Comparison of ENCODE assay signal across 8 cellular contexts in the genomic region with DNA sequence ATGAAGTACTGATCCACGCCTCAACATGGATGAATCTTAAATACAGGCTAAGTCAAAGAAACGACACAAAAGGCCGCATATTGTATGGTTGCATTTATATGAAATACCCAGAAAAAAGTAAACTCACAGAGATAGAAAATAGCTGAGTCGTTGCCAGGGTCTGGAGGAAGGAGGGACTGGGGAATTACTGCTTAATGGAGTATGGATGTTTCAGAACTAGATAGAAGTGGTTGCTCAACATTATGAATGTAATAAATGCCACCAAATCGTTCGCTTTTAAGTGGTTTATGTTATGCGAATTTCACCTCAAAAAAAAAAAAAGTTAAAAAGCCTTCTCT. TPM values are rescaled to one million over a fixed set of nuclear protein-coding genes. Genes with fewer than 3 reads are reported as not detected.
DNase-seq lines count a peak whose midpoint lies in the region; ATAC-seq and TF ChIP-seq lines count a peak whose summit lies in the region.

No MANE protein-coding gene starts in this region.

- H3F3A ChIP-seq in MM.1S (ENCODE audit: insufficient read depth, low read length) (peaks cover 6% of the 10 kb centered on the region; the same call in 1 of the 2 replicates), neural progenitor cell (ENCODE audit: low read depth) (peaks cover 35% of the 10 kb centered on the region)

- peak overlapping the region in 2 of 7 donors; percentile 55 to 84 for H3K27ac Mint-ChIP-seq in CD14-positive monocyte
- H3K27ac Mint-ChIP-seq in neural progenitor cell = peak overlapping the region; percentile 100

- ATAC-seq in HG02884 (IDR thresholded peaks at IDR 0.05; ENCODE audit: unreplicated experiment) (no peak), HG02870 (IDR thresholded peaks at IDR 0.05; ENCODE audit: unreplicated experiment) (no peak), HG03039 (IDR thresholded peaks at IDR 0.05; ENCODE audit: unreplicated experiment) (no peak)

- H3K36me3 ChIP-seq in MM.1S (replicated peaks; ENCODE audit: insufficient read depth, low read length) (no peaks in the 10 kb centered on the region), duodenal mucosa (ENCODE audit: control insufficient read depth in 1 of 2, insufficient read depth in 2 of 2, low read length in 2 of 2) (no peaks in the 10 kb centered on the region), neural progenitor cell (no peaks in the 10 kb centered on the region)

- H3K4me1 Mint-ChIP-seq in CD14-positive monocyte = peaks cover 15% of the 10 kb centered on the region
- H3K4me1 Mint-ChIP-seq in neural progenitor cell = peaks cover 33% of the 10 kb centered on the region

- H3K4me3 ChIP-seq in MM.1S (ENCODE audit: low read length) = peak overlapping the region; percentile 52
- peak overlapping the region; percentile 85 to 87 for H3K4me3 ChIP-seq in duodenal mucosa (ENCODE audit: low read depth in 1 of 2, low read length in 2 of 2)
- peak overlapping the region; percentile 75 for H3K4me3 ChIP-seq in neural progenitor cell

- H3K36me3 Mint-ChIP-seq in CD14-positive monocyte (peaks cover 0 to 6% of the 10 kb centered on the region in 2 donors), neural progenitor cell (peaks cover 10% of the 10 kb centered on the region)

- peak overlapping the region; percentile 56; the same call in 1 of the 2 replicates for H3K9ac ChIP-seq in MM.1S (ENCODE audit: low read length)
- H3K9ac ChIP-seq in duodenal mucosa (ENCODE audit: low read depth in 1 of 2, low read length in 2 of 2) = peak overlapping the region; percentile 40 to 76
- no peak overlapping the region for H3K9ac ChIP-seq in neural progenitor cell

- H3K4me1 ChIP-seq in MM.1S (ENCODE audit: low read length) = peaks cover 6% of the 10 kb centered on the region
- H3K4me1 ChIP-seq in duodenal mucosa (ENCODE audit: control insufficient read depth in 1 of 2, insufficient read depth in 2 of 2, low read length in 2 of 2) = peaks cover 11 to 16% of the 10 kb centered on the region in 2 donors
- peaks cover 21% of the 10 kb centered on the region for H3K4me1 ChIP-seq in neural progenitor cell

- H3K9me3 ChIP-seq in MM.1S (replicated peaks; ENCODE audit: insufficient read depth, low read length) (no peaks in the 10 kb centered on the region), duodenal mucosa (ENCODE audit: control insufficient read depth in 1 of 2, low read length in 2 of 2) (no peaks in the 10 kb centered on the region), neural progenitor cell (ENCODE audit: low read depth) (no peaks in the 10 kb centered on the region)

- H3K79me2 ChIP-seq in MM.1S (ENCODE audit: low read length) = peaks cover 28% of the 10 kb centered on the region
- H3K79me2 ChIP-seq in neural progenitor cell (ENCODE audit: low read depth) = peaks cover 38% of the 10 kb centered on the region

- intact Hi-C loops in CD14-positive monocyte (cut with micrococcal nuclease) = no loop called here

- H3K9me3 Mint-ChIP-seq in CD14-positive monocyte (peaks cover 0 to 4% (median 0%) of the 10 kb centered on the region in 7 donors), neural progenitor cell (no peaks in the 10 kb centered on the region)

- H3K27me3 ChIP-seq in MM.1S (replicated peaks; ENCODE audit: insufficient read depth, low read length) (no peaks in the 10 kb centered on the region), duodenal mucosa (ENCODE audit: control insufficient read depth in 1 of 2, insufficient read depth in 2 of 2, low read length in 2 of 2) (no peaks in the 10 kb centered on the region), neural progenitor cell (no peaks in the 10 kb centered on the region)

- peak overlapping the region; percentile 68 for H3K4me2 ChIP-seq in MM.1S (ENCODE audit: low read depth, low read length)
- H3K4me2 ChIP-seq in neural progenitor cell = peak overlapping the region; percentile 89

- H3K27me3 Mint-ChIP-seq in CD14-positive monocyte (ENCODE audit: low read depth in 3 of 3) (peaks cover 11 to 25% (median 14%) of the 10 kb centered on the region in 3 donors), neural progenitor cell (ENCODE audit: insufficient read depth, low read depth) (peaks cover 5% of the 10 kb centered on the region)

- no peak overlapping the region; the same call in 1 of the 2 replicates for H3K27ac ChIP-seq in MM.1S (ENCODE audit: low read length)
- no peak overlapping the region for H3K27ac ChIP-seq in duodenal mucosa (ENCODE audit: low read depth, low read length)
- no peak overlapping the region for H3K27ac ChIP-seq in neural progenitor cell

- H3K9me2 ChIP-seq in MM.1S (replicated peaks; ENCODE audit: insufficient read depth, low read length) = no peaks in the 10 kb centered on the region

- no peaks in the 10 kb centered on the region for H4K20me1 ChIP-seq in MM.1S (ENCODE audit: insufficient read depth, low read length)
- peaks cover 17% of the 10 kb centered on the region for H4K20me1 ChIP-seq in neural progenitor cell (ENCODE audit: low read depth)

- peak overlapping the region; percentile 95 to 96 for H3K4me3 Mint-ChIP-seq in CD14-positive monocyte
- H3K4me3 Mint-ChIP-seq in neural progenitor cell = peak overlapping the region; percentile 97

- H2AFZ ChIP-seq in MM.1S (ENCODE audit: low read length) (peak overlapping the region; percentile 84), neural progenitor cell (replicated peaks) (peak overlapping the region; percentile 86)

- DNase-seq in CD14-positive monocyte (ENCODE audit: low spot score) (no peak), MM.1S (no peak), neural progenitor cell (ENCODE audit: low spot score) (no peak), NCI-H524 treated with DMSO at 0.1 percent for 48 hours (lab: John Stamatoyannopoulos, UW) (no peak)

- TF ChIP-seq CTCF in CD14-positive monocyte (IDR thresholded peaks at IDR 0.05) (no peak), MM.1S (IDR thresholded peaks at IDR 0.05; ENCODE audit: low read length) (no peak), neural progenitor cell (IDR thresholded peaks at IDR 0.05) (no peak)

RNA-seq across cellular contexts. Expression of a gene that starts 0.8 kb away (rescaled TPM):
- polyA plus RNA-seq in CD14-positive monocyte = 1 to 10 TPM in 1 of 2 donors, under 1 TPM in 1; 0.82 to 1.7 TPM
- total RNA-seq in neural progenitor cell (ENCODE audit: low replicate concordance) = 50.1 and 67.7 TPM in 2 replicates

RNA-seq across cellular contexts. Expression of a gene that starts 46.8 kb away (rescaled TPM):
- polyA plus RNA-seq in CD14-positive monocyte = not detected
- total RNA-seq in neural progenitor cell (ENCODE audit: low replicate concordance) = 103 and 113 TPM in 2 replicates
